In genomic region chr17:77142689-77143088, GRCh38 we compare ENCODE assay signal across 11 cellular contexts. TPM values are rescaled to one million over a fixed set of nuclear protein-coding genes. Genes with fewer than 3 reads are reported as not detected.
A peak's percentile ranks its signal among the peaks of the same experiment; 100 is the strongest.
DNase-seq lines count a peak whose midpoint lies in the region; ATAC-seq and TF ChIP-seq lines count a peak whose summit lies in the region.
"Had no signal": no experiment of that assay in that cellular context is flagged by ENCODE, and none has a peak within 500 bp of the region (broad histone marks: within the 10 kb centered on the region; RNA-seq: fewer than 3 reads in every experiment).

No MANE protein-coding gene starts in this region.

- H3K9me3 Mint-ChIP-seq in activated CD8-positive, alpha-beta memory T cell treated with anti-CD3 and anti-CD28 coated beads, Interleukin-2, amount 10 ng/mL, durations not matched to agents 7 days and 5 days (ENCODE audit: low read depth) = peaks cover 6% of the 10 kb centered on the region
- peaks cover 14% of the 10 kb centered on the region for H3K9me3 Mint-ChIP-seq in activated T-helper 2 cell treated with anti-CD3 and anti-CD28 coated beads, Interferon-gamma antibody, Interleukin-2, Interleukin-4, amounts not matched to agents 10 μg/mL and 5 μg/mL and 100 μg/mL, durations not matched to agents 14 hours and 24 hours and 36 hours

- peaks cover 57% of the 10 kb centered on the region for H3K36me3 Mint-ChIP-seq in activated CD8-positive, alpha-beta memory T cell treated with anti-CD3 and anti-CD28 coated beads, Interleukin-2, amount 10 ng/mL, durations not matched to agents 7 days and 5 days
- H3K36me3 Mint-ChIP-seq in activated T-helper 2 cell treated with anti-CD3 and anti-CD28 coated beads, Interferon-gamma antibody, Interleukin-2, Interleukin-4, amounts not matched to agents 10 μg/mL and 5 μg/mL and 100 μg/mL, durations not matched to agents 14 hours and 24 hours and 36 hours (ENCODE audit: low read depth) = peaks cover 70% of the 10 kb centered on the region

- CTCF ChIA-PET in activated CD8-positive, alpha-beta memory T cell treated with anti-CD3 and anti-CD28 coated beads, Interleukin-2, amount 10 ng/mL, durations not matched to agents 7 days and 5 days (lab: Charles Lee) = interaction anchor here (0.9 to 4.3 kb wide), 3 partner anchors 13 to 55 kb away, joined by 4 to 32 read pairs (median 18); no protein-coding TSS in a partner anchor

- intact Hi-C loops in activated T-helper 2 cell treated with anti-CD3 and anti-CD28 coated beads, Interferon-gamma antibody, Interleukin-2, Interleukin-4, amounts not matched to agents 10 μg/mL and 5 μg/mL and 100 μg/mL, durations not matched to agents 14 hours and 24 hours and 36 hours (cut with micrococcal nuclease) = loop anchor here (5.0 kb wide), 3 partner anchors 105 to 1215 kb away; no protein-coding TSS in a partner anchor
- intact Hi-C loops in thyroid gland (cut with DNase I) = loop anchor here (5.0 kb wide), 1 partner anchor 40 kb away; no protein-coding TSS in a partner anchor

- H3K4me1 Mint-ChIP-seq in activated CD8-positive, alpha-beta memory T cell treated with anti-CD3 and anti-CD28 coated beads, Interleukin-2, amount 10 ng/mL, durations not matched to agents 7 days and 5 days = peaks cover 72% of the 10 kb centered on the region
- peaks cover 59% of the 10 kb centered on the region for H3K4me1 Mint-ChIP-seq in activated T-helper 2 cell treated with anti-CD3 and anti-CD28 coated beads, Interferon-gamma antibody, Interleukin-2, Interleukin-4, amounts not matched to agents 10 μg/mL and 5 μg/mL and 100 μg/mL, durations not matched to agents 14 hours and 24 hours and 36 hours (ENCODE audit: low read depth)

- H3K4me3 ChIP-seq in lung (peak overlapping the region; percentile 36), thyroid gland (replicated peaks in 1 of 3) (no peak overlapping the region)

- H3K36me3 ChIP-seq in lung (ENCODE audit: control insufficient read depth in 2 of 2, insufficient read depth in 2 of 2, low read length in 2 of 2) (peaks cover 7 to 8% of the 10 kb centered on the region in 2 donors), thyroid gland (peaks cover 1 to 7% of the 10 kb centered on the region in 2 donors)

- no peak for DNase-seq in activated CD8-positive, alpha-beta memory T cell treated with anti-CD3 and anti-CD28 coated beads, Interleukin-2, amount 10 ng/mL, durations not matched to agents 7 days and 5 days
- no peak for DNase-seq in activated CD8-positive, alpha-beta memory T cell treated with anti-CD3 and anti-CD28 coated beads, Interleukin-2, amount 50 U/mL, for 4 hours
- no peak for DNase-seq in activated T-helper 2 cell treated with anti-CD3 and anti-CD28 coated beads, Interferon-gamma antibody, Interleukin-2, Interleukin-4, amounts not matched to agents 10 μg/mL and 5 μg/mL and 100 μg/mL, durations not matched to agents 14 hours and 24 hours and 36 hours (ENCODE audit: low spot score)
- DNase-seq in lung (ENCODE audit: low spot score) (no peak), thyroid gland (no peak), NCI-H748 treated with DMSO at 0.1 percent for 48 hours (lab: John Stamatoyannopoulos, UW) (no peak), nucleus accumbens (lab: John Stamatoyannopoulos, UW) (no peak)
- DNase-seq: activated gamma-delta T cell treated with Interleukin-2 at 50 U/mL for 16 hours; hippocampal formation; stimulated activated CD4-positive, alpha-beta T cell treated with anti-CD3 and anti-CD28 coated beads, Interleukin-4, amount 100 ng/mL, for 4 hours had no signal

- peak overlapping the region; percentile 88 for H3K4me3 Mint-ChIP-seq in activated CD8-positive, alpha-beta memory T cell treated with anti-CD3 and anti-CD28 coated beads, Interleukin-2, amount 10 ng/mL, durations not matched to agents 7 days and 5 days
- peak overlapping the region; percentile 37 for H3K4me3 Mint-ChIP-seq in activated T-helper 2 cell treated with anti-CD3 and anti-CD28 coated beads, Interferon-gamma antibody, Interleukin-2, Interleukin-4, amounts not matched to agents 10 μg/mL and 5 μg/mL and 100 μg/mL, durations not matched to agents 14 hours and 24 hours and 36 hours (ENCODE audit: low read depth)

- no peaks in the 10 kb centered on the region for H3K27me3 ChIP-seq in lung (ENCODE audit: control insufficient read depth, insufficient read depth)
- H3K27me3 ChIP-seq in thyroid gland = no peaks in the 10 kb centered on the region

- 51 to 71% methylated on average over 8 of the region's 8 CpGs for WGBS in lung, 2 donors
- WGBS in thyroid gland, 2 donors = 49 to 52% methylated on average over 8 of the region's 8 CpGs

- no peaks in the 10 kb centered on the region for H3K27me3 Mint-ChIP-seq in activated CD8-positive, alpha-beta memory T cell treated with anti-CD3 and anti-CD28 coated beads, Interleukin-2, amount 10 ng/mL, durations not matched to agents 7 days and 5 days
- no peaks in the 10 kb centered on the region for H3K27me3 Mint-ChIP-seq in activated T-helper 2 cell treated with anti-CD3 and anti-CD28 coated beads, Interferon-gamma antibody, Interleukin-2, Interleukin-4, amounts not matched to agents 10 μg/mL and 5 μg/mL and 100 μg/mL, durations not matched to agents 14 hours and 24 hours and 36 hours (ENCODE audit: low read depth)

- H3K9me3 ChIP-seq in lung (ENCODE audit: control insufficient read depth in 2 of 2, insufficient read depth in 1 of 2, low read length in 1 of 2) (no peaks in the 10 kb centered on the region), thyroid gland (no peaks in the 10 kb centered on the region)

- peaks cover 4 to 11% of the 10 kb centered on the region in 2 donors for H3K4me1 ChIP-seq in lung (ENCODE audit: control insufficient read depth in 2 of 2, insufficient read depth in 2 of 2, low read length in 2 of 2)
- peaks cover 37 to 51% of the 10 kb centered on the region in 2 donors for H3K4me1 ChIP-seq in thyroid gland

- no peak for TF ChIP-seq POLR2A in thyroid gland (IDR thresholded peaks at IDR 0.05)

- H3K27ac ChIP-seq in lung (ENCODE audit: low read depth in 1 of 2, low read length in 1 of 2) (peak overlapping the region; percentile 61 to 65), thyroid gland (peak overlapping the region; percentile 34 to 96 (median 94))

- no peak for ATAC-seq in activated CD8-positive, alpha-beta memory T cell treated with anti-CD3 and anti-CD28 coated beads, Interleukin-2, amount 10 ng/mL, durations not matched to agents 7 days and 5 days
- ATAC-seq in lung (ENCODE audit: insufficient read depth, low FRiP score) (no peak), HG03045 (IDR thresholded peaks at IDR 0.05; ENCODE audit: unreplicated experiment) (no peak)

- TF ChIP-seq CTCF in lung (IDR thresholded peaks at IDR 0.05; ENCODE audit: control extremely low read depth, extremely low read depth) (no peak), thyroid gland (IDR thresholded peaks at IDR 0.05) (no peak)

- no peak overlapping the region for H3K27ac Mint-ChIP-seq in activated CD8-positive, alpha-beta memory T cell treated with anti-CD3 and anti-CD28 coated beads, Interleukin-2, amount 10 ng/mL, durations not matched to agents 7 days and 5 days
- H3K27ac Mint-ChIP-seq in activated T-helper 2 cell treated with anti-CD3 and anti-CD28 coated beads, Interferon-gamma antibody, Interleukin-2, Interleukin-4, amounts not matched to agents 10 μg/mL and 5 μg/mL and 100 μg/mL, durations not matched to agents 14 hours and 24 hours and 36 hours = no peak overlapping the region

RNA-seq across cellular contexts. Expression of gene SEC14L1, which starts 1.9 kb away (rescaled TPM):
- total RNA-seq in activated CD8-positive, alpha-beta memory T cell treated with anti-CD3 and anti-CD28 coated beads, Interleukin-2, amount 10 ng/mL, durations not matched to agents 7 days and 5 days = 100 to 1,000 TPM in 1 of 2 experiments, 10 to 100 TPM in 1; 98.5 to 146 TPM
- total RNA-seq in activated T-helper 2 cell treated with anti-CD3 and anti-CD28 coated beads, Interferon-gamma antibody, Interleukin-2, Interleukin-4, amounts not matched to agents 10 μg/mL and 5 μg/mL and 100 μg/mL, durations not matched to agents 14 hours and 24 hours and 36 hours = 90.5 and 92.2 TPM in 2 replicates
- total RNA-seq in lung = 100 to 1,000 TPM; 156 to 171 TPM
- 100 to 1,000 TPM in 1 of 2 donors, 10 to 100 TPM in 1; 41.6 to 114 TPM for polyA plus RNA-seq in lung
- total RNA-seq in thyroid gland = 100 to 1,000 TPM in 2 of 4 donors, 10 to 100 TPM in 2; 57.6 to 287 (median 102) TPM
